Comparison of ENCODE assay signal across 11 cellular contexts in genomic region chr2:98307131-98307696, GRCh38. TPM values are rescaled to one million over a fixed set of nuclear protein-coding genes. Genes with fewer than 3 reads are reported as not detected.
"Had no signal": no experiment of that assay in that cellular context is flagged by ENCODE, and none has a peak within 500 bp of the region (broad histone marks: within the 10 kb centered on the region; RNA-seq: fewer than 3 reads in every experiment).

No MANE protein-coding gene starts in this region.

RNA-seq across cellular contexts. Expression of gene CNGA3, which starts 39.0 kb away (rescaled TPM):
- total RNA-seq: kidney, left lobe of liver, left ventricle myocardium superior, lung microvascular endothelial cell, mucosa of gallbladder, natural killer cell, psoas muscle, spleen, vagina had no signal
- polyA plus RNA-seq: heart left ventricle, immature natural killer cell, spleen had no signal
